13 cellular contexts compared by ENCODE assay signal in the genomic region with DNA sequence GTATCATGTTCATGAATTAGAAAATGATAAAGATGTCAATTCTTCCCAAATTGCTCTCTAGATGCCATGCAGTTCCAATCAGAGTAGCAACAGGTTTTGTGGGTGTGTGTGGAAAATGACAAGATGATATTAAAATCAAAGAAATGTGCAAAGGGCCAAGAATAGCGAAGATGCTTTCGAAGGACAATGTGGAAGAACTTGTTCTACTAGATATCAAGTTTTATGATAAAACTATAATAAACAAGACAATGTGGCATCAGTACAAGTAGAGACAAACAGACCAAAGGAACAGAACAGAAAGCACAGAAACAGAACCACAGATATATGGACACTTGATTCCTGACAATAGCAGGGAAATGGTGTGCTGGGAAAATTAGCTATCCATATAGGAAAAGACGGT. TPM values are rescaled to one million over a fixed set of nuclear protein-coding genes. Genes with fewer than 3 reads are reported as not detected.
DNase-seq lines count a peak whose midpoint lies in the region; ATAC-seq and TF ChIP-seq lines count a peak whose summit lies in the region.
"Had no signal": no experiment of that assay in that cellular context is flagged by ENCODE, and none has a peak within 500 bp of the region (broad histone marks: within the 10 kb centered on the region; RNA-seq: fewer than 3 reads in every experiment).

No MANE protein-coding gene starts in this region.

- no peak overlapping the region for H2AFZ ChIP-seq in HCT116 (ENCODE audit: low read depth, low read length, poor library complexity, severe bottlenecking)
- H2AFZ ChIP-seq in PC-9: no peak overlapping the region

- TF ChIP-seq RAD21 in HCT116 (IDR thresholded peaks at IDR 0.05; ENCODE audit: low read depth): no peak

- no peak for ATAC-seq in HCT116

- TF ChIP-seq CTCF in HCT116 (IDR thresholded peaks at IDR 0.05 in 2 of 3, conservative IDR thresholded peaks at IDR 0.05 in 1 of 3; ENCODE audit: borderline replicate concordance in 1 of 3, insufficient read depth in 1 of 3, low read depth in 2 of 3, low read length in 2 of 3) (no peak), PC-9 (conservative IDR thresholded peaks at IDR 0.05) (no peak), type B pancreatic cell (conservative IDR thresholded peaks at IDR 0.05) (no peak)

- H3K36me3 ChIP-seq in HCT116 (ENCODE audit: control insufficient read depth in 1 of 2, insufficient read depth in 2 of 2, low read length in 2 of 2) (no peaks in the 10 kb centered on the region), PC-9 (ENCODE audit: low read depth) (peaks cover 15% of the 10 kb centered on the region; the same call in 1 of the 2 replicates)

- peak overlapping the region; percentile 19; the same call in 1 of the 2 replicates for H3K4me2 ChIP-seq in HCT116 (ENCODE audit: low read length)
- 0 out of 2 replicates have a peak overlapping the region, but pooled peaks have one; percentile 13 for H3K4me2 ChIP-seq in PC-9

- no peak overlapping the region for H3K9ac ChIP-seq in HCT116 (ENCODE audit: low read length)

- POLR2A ChIA-PET in HCT116 (lab: Charles Lee): no interaction called here
- POLR2A ChIA-PET in PC-9 (lab: Charles Lee; ENCODE audit: unreplicated experiment): interaction anchor here (0.6 kb wide), 1 partner anchor 667 kb away, joined by 4 read pairs; no protein-coding TSS in a partner anchor

- H3K4me1 ChIP-seq in HCT116 (ENCODE audit: control insufficient read depth in 1 of 2, insufficient read depth in 2 of 2, low read length in 2 of 2) (peaks cover 0 to 42% of the 10 kb centered on the region in 2 experiments; a peak in 2 of 4 replicates), PC-9 (replicated peaks; ENCODE audit: insufficient read depth) (peaks cover 40% of the 10 kb centered on the region)

- peak overlapping the region; percentile 52 for H3K27ac Mint-ChIP-seq in type B pancreatic cell
- H3K27ac Mint-ChIP-seq: B cell had no signal

- H3K4me3 Mint-ChIP-seq in type B pancreatic cell: peak overlapping the region; percentile 32
- H3K4me3 Mint-ChIP-seq: B cell; CD4-positive, alpha-beta memory T cell had no signal

- H3F3A ChIP-seq in PC-9 (ENCODE audit: insufficient read depth, low read depth): peaks cover 32% of the 10 kb centered on the region

- H3K79me2 ChIP-seq in HCT116 (ENCODE audit: insufficient read depth, low read length): peaks cover 32% of the 10 kb centered on the region
- H3K79me2 ChIP-seq in PC-9 (ENCODE audit: low read depth): peaks cover 97% of the 10 kb centered on the region

- CTCF ChIA-PET in HCT116 (lab: Charles Lee): no interaction called here
- CTCF ChIA-PET in PC-9 (lab: Charles Lee): interaction anchor here (0.5 to 1.1 kb wide), 2 partner anchors 58 to 144 kb away, joined by 4 to 8 read pairs; no protein-coding TSS in a partner anchor

- H3K9me3 ChIP-seq in HCT116 (ENCODE audit: control insufficient read depth in 1 of 2, insufficient read depth in 1 of 2, low read depth in 1 of 2, low read length in 2 of 2): no peaks in the 10 kb centered on the region
- H3K9me3 ChIP-seq in PC-9 (ENCODE audit: insufficient read depth, low read depth): no peaks in the 10 kb centered on the region

- H3K9me2 ChIP-seq in HCT116 (ENCODE audit: insufficient read depth) (no peaks in the 10 kb centered on the region), PC-9 (ENCODE audit: insufficient read depth) (no peaks in the 10 kb centered on the region)

- no peak overlapping the region for H3K4me3 ChIP-seq in HCT116 (replicated peaks in 1 of 2; ENCODE audit: low read depth in 1 of 2, low read length in 2 of 2)
- H3K4me3 ChIP-seq in PC-9: no peak overlapping the region

- no peak for TF ChIP-seq POLR2A in HCT116 (IDR thresholded peaks at IDR 0.05; ENCODE audit: borderline replicate concordance, extremely low read depth, insufficient read depth, insufficient read length)

- H4K20me1 ChIP-seq in HCT116 (ENCODE audit: insufficient read depth) (no peaks in the 10 kb centered on the region), PC-9 (ENCODE audit: insufficient read depth) (no peaks in the 10 kb centered on the region; the same call in 1 of the 2 replicates)

- intact Hi-C loops in HCT116 (cut with micrococcal nuclease) (no loop called here), PC-9 (cut with micrococcal nuclease; ENCODE audit: unreplicated experiment) (no loop called here)

- DNase-seq in NCI-H510A treated with DMSO at 0.1 percent for 48 hours (lab: John Stamatoyannopoulos, UW): peak; percentile 3
- no peak for DNase-seq in NCI-H510A (lab: John Stamatoyannopoulos, UW)
- DNase-seq in HCT116 (ENCODE audit: low read depth, low spot score): no peak
- no peak for DNase-seq in PC-9
- DNase-seq in type B pancreatic cell (ENCODE audit: extremely low spot score, unreplicated experiment): no peak
- no peak for DNase-seq in NCI-H1930 (lab: John Stamatoyannopoulos, UW)
- DNase-seq in NCI-H226: no peak
- DNase-seq: C1 segment of cervical spinal cord; CD4-positive, alpha-beta memory T cell; DMS153; GF-D8; IMR-90 had no signal

- H3K36me3 Mint-ChIP-seq in type B pancreatic cell: peaks cover 6% of the 10 kb centered on the region

- H3K4me1 Mint-ChIP-seq in type B pancreatic cell (ENCODE audit: unreplicated experiment): no peaks in the 10 kb centered on the region

- H3K27ac ChIP-seq in HCT116 (ENCODE audit: low read depth, low read length): no peak overlapping the region
- H3K27ac ChIP-seq in PC-9: no peak overlapping the region

- H3K27me3 ChIP-seq in HCT116 (ENCODE audit: insufficient read depth, low read length) (no peaks in the 10 kb centered on the region), PC-9 (ENCODE audit: insufficient read depth, low read depth) (no peaks in the 10 kb centered on the region)

- BruUV-seq in HCT116 (replicated peaks; lab: Mats Ljungman, UMichigan): no TSS peak
- BruUV-seq in PC-9 (replicated peaks; lab: Mats Ljungman, UMichigan): no TSS peak

- peaks cover 8% of the 10 kb centered on the region for H3K9me3 Mint-ChIP-seq in type B pancreatic cell
- H3K9me3 Mint-ChIP-seq: CD4-positive, alpha-beta memory T cell had no signal

- no peaks in the 10 kb centered on the region for H3K27me3 Mint-ChIP-seq in type B pancreatic cell
- H3K27me3 Mint-ChIP-seq: B cell; CD4-positive, alpha-beta memory T cell had no signal

- RAD21 ChIA-PET in HCT116 (lab: Charles Lee; ENCODE audit: low non-redundant PET in 1 of 2, low total read pairs in 2 of 2, uncharacterized antibody in 2 of 2, unreplicated experiment in 2 of 2): no interaction called here

TF ChIP-seq in HCT116, 20 proteins besides CTCF, POLR2A, EP300 and RAD21:
- TF ChIP-seq EGR1 (IDR thresholded peaks at IDR 0.05; ENCODE audit: low read depth) (no peak), EZH2 (IDR thresholded peaks at IDR 0.05) (no peak), ZFX (IDR thresholded peaks at IDR 0.05) (no peak), TCF7L2 (IDR thresholded peaks at IDR 0.05; ENCODE audit: borderline replicate concordance, extremely low read depth, insufficient read depth, insufficient read length) (no peak), REST (IDR thresholded peaks at IDR 0.05; ENCODE audit: low read depth) (no peak), ATF3 (IDR thresholded peaks at IDR 0.05) (no peak), SRF (IDR thresholded peaks at IDR 0.05; ENCODE audit: low read depth) (no peak)
- TF ChIP-seq, protein P1, sequence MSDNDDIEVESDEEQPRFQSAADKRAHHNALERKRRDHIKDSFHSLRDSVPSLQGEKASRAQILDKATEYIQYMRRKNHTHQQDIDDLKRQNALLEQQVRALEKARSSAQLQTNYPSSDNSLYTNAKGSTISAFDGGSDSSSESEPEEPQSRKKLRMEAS (IDR thresholded peaks at IDR 0.05): no peak

RNA-seq across cellular contexts. Expression of gene TAB3, which starts 9.0 kb away (rescaled TPM):
- 11.2 TPM for total RNA-seq in HCT116 (2021; ENCODE audit: unreplicated experiment)
- 6.7 and 7.0 TPM in 2 replicates for polyA plus RNA-seq in HCT116 (2012)
- 46.7 and 50.8 TPM in 2 replicates for total RNA-seq in PC-9 (2021)
- 26.1 and 48.9 TPM in 2 replicates for total RNA-seq in type B pancreatic cell (ENCODE audit: low replicate concordance)
